9 cellular contexts compared by ENCODE assay signal in the genomic region with DNA sequence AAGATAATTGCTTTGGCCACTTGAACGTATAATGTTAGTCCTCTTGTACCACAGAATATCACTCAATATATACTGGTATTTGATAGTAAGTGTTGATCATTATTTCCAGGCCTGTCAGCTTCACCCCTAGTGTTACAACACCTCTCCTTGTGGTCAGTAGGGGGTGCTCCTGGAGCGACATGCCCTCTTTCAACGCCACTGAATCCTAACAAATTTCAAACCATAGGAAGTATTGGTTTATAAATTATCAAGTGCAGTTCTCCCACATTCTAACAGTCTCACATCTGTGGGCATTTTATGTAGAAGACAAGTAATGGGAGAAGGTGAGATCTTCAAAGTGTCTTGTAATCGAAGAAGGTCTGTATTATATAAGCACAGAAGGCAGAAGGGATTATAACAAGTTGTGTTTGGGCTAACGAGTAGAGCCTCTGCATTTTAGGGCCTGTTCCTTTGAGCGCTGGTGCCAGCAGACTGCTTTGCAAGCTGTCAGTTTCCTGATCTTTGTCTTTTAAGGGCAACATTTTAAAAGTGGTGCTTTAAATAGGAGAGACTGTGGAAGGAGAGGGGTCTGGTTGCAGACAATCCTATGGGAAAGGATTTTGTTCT. TPM values are rescaled to one million over a fixed set of nuclear protein-coding genes. Genes with fewer than 3 reads are reported as not detected.
A peak's percentile ranks its signal among the peaks of the same experiment; 100 is the strongest.
DNase-seq lines count a peak whose midpoint lies in the region; ATAC-seq, FAIRE-seq and TF ChIP-seq lines count a peak whose summit lies in the region.
"Had no signal": no experiment of that assay in that cellular context is flagged by ENCODE, and none has a peak within 500 bp of the region (broad histone marks: within the 10 kb centered on the region; RNA-seq: fewer than 3 reads in every experiment).

No MANE protein-coding gene starts in this region.

- H3K27me3 ChIP-seq in SU-DHL-6 (ENCODE audit: low read length) (no peaks in the 10 kb centered on the region), HepG2 (ENCODE audit: control insufficient read depth in 1 of 2, insufficient read depth in 2 of 2, low read length in 2 of 2) (no peaks in the 10 kb centered on the region), gastroesophageal sphincter (no peaks in the 10 kb centered on the region)

- in situ Hi-C loops in HepG2 (cut with HindIII; ENCODE audit: extremely low pct_ligation_motif_present, low pct_unique_long_range_greater_than_20kb) = no loop called here

- TF ChIP-seq CTCF in GM12864 (IDR thresholded peaks at IDR 0.05; ENCODE audit: low read depth, low read length, missing control alignments) = peak; percentile 51
- TF ChIP-seq CTCF in SU-DHL-6 (IDR thresholded peaks at IDR 0.05; ENCODE audit: insufficient read depth, low read length, poor library complexity, severe bottlenecking) = peak; percentile 34
- TF ChIP-seq CTCF in HepG2 (CRISPR knock-in tag; IDR thresholded peaks at IDR 0.05) = peak; percentile 55
- TF ChIP-seq CTCF in RWPE1 (conservative IDR thresholded peaks at IDR 0.05; ENCODE audit: low read depth) = no peak
- peak in 1 of 4 experiments; percentile 22 for TF ChIP-seq CTCF in gastroesophageal sphincter (IDR thresholded peaks at IDR 0.05)

- H3K36me3 ChIP-seq in SU-DHL-6 (ENCODE audit: low read length) (no peaks in the 10 kb centered on the region), HepG2 (replicated peaks in 1 of 2; ENCODE audit: control insufficient read depth in 1 of 2, insufficient read depth in 2 of 2, low read length in 2 of 2) (no peaks in the 10 kb centered on the region), gastroesophageal sphincter (no peaks in the 10 kb centered on the region)

- H3K9me2 ChIP-seq in SU-DHL-6 (replicated peaks; ENCODE audit: insufficient read depth, low read length) = no peaks in the 10 kb centered on the region

- H4K20me1 ChIP-seq in SU-DHL-6 (ENCODE audit: low read depth, low read length) = no peaks in the 10 kb centered on the region
- H4K20me1 ChIP-seq in HepG2 (ENCODE audit: insufficient read depth, low read length) = no peaks in the 10 kb centered on the region

- peak; percentile 34 for FAIRE-seq in HepG2 (lab: Jason Lieb, UNC)

- TF ChIP-seq POLR2A in HepG2 (IDR thresholded peaks at IDR 0.05; ENCODE audit: insufficient read depth in 1 of 2, low read depth in 2 of 2, low read length in 2 of 2) (no peak), gastroesophageal sphincter (IDR thresholded peaks at IDR 0.05) (no peak)

- CTCF ChIA-PET in HepG2 (lab: Yijun Ruan, JAX; ENCODE audit: low intra/inter-chr PET ratio, low total read pairs) = no interaction called here
- CTCF ChIA-PET in RWPE1 (lab: Yijun Ruan, JAX) = no interaction called here

- H3K27ac ChIP-seq in SU-DHL-6 (ENCODE audit: low read depth, low read length) = no peak overlapping the region
- no peak overlapping the region for H3K27ac ChIP-seq in HepG2 (ENCODE audit: extremely low read length, insufficient read depth, low read length)
- H3K27ac ChIP-seq in RWPE1 = no peak overlapping the region
- H3K27ac ChIP-seq in gastroesophageal sphincter = no peak overlapping the region

- 35% methylated on average over 6 of the region's 6 CpGs for WGBS in HepG2 (ENCODE audit: low lambda C conversion rate)
- WGBS in gastroesophageal sphincter (ENCODE audit: low coverage in 1 of 2), 2 donors = 25 to 41% methylated on average over 6 of the region's 6 CpGs

- H3F3A ChIP-seq in SU-DHL-6 (ENCODE audit: insufficient read depth) = no peaks in the 10 kb centered on the region

- no peaks in the 10 kb centered on the region for H3K79me2 ChIP-seq in SU-DHL-6 (ENCODE audit: insufficient read depth, low read length)
- no peaks in the 10 kb centered on the region for H3K79me2 ChIP-seq in HepG2 (ENCODE audit: insufficient read depth, low read length)

- TF ChIP-seq RAD21 in HepG2 (CRISPR knock-in tag; IDR thresholded peaks at IDR 0.05) = no peak

- H3K4me1 ChIP-seq in HepG2 (ENCODE audit: insufficient read depth, low read length) = 0 out of 2 replicates have a peak, but pooled peaks cover 8% of the 10 kb centered on the region
- H3K4me1 ChIP-seq in gastroesophageal sphincter = no peaks in the 10 kb centered on the region

- BruUV-seq in HepG2 (replicated peaks; lab: Mats Ljungman, UMichigan) = no TSS peak

- no peak overlapping the region for H2AFZ ChIP-seq in SU-DHL-6 (ENCODE audit: low read depth, low read length, severe bottlenecking)
- H2AFZ ChIP-seq in HepG2 (ENCODE audit: low read length) = no peak overlapping the region

- no peaks in the 10 kb centered on the region for H3K9me3 ChIP-seq in SU-DHL-6 (ENCODE audit: insufficient read depth, low read length)
- peaks cover under 1% of the 10 kb centered on the region; the same call in 1 of the 2 replicates for H3K9me3 ChIP-seq in HepG2 (ENCODE audit: low read length)
- H3K9me3 ChIP-seq in gastroesophageal sphincter = peaks cover 0 to 2% (median 0%) of the 10 kb centered on the region in 3 donors

- intact Hi-C loops in HepG2 (cut with micrococcal nuclease; ENCODE audit: unreplicated experiment) = no loop called here

- peak; percentile 55 for ATAC-seq in HG02798 (IDR thresholded peaks at IDR 0.05; ENCODE audit: poor library complexity, unreplicated experiment)
- peak; percentile 86 for ATAC-seq in HepG2
- no peak for ATAC-seq in GM18907 (IDR thresholded peaks at IDR 0.05; ENCODE audit: unreplicated experiment)
- no peak for ATAC-seq in gastroesophageal sphincter

- TF ChIP-seq EP300 in HepG2 (IDR thresholded peaks at IDR 0.05; ENCODE audit: low read depth in 2 of 2, low read length in 2 of 2) (no peak), HepG2 (CRISPR knock-in tag; IDR thresholded peaks at IDR 0.05; ENCODE audit: borderline replicate concordance) (no peak), gastroesophageal sphincter (IDR thresholded peaks at IDR 0.05) (no peak)

- DNase-seq in GM12864 (ENCODE audit: low read depth) (no peak), HepG2 (ENCODE audit: low spot score) (peak; percentile 3), RWPE1 (ENCODE audit: low spot score) (no peak)
- no peak for DNase-seq in stimulated activated CD4-positive, alpha-beta T cell treated with anti-CD3 and anti-CD28 coated beads, Interleukin-4, amount 100 ng/mL, for 1 hour
- DNase-seq: islet precursor cell had no signal

- H3K9ac ChIP-seq in SU-DHL-6 (ENCODE audit: low read length) (no peak overlapping the region), HepG2 (ENCODE audit: insufficient read depth, low read depth, low read length) (no peak overlapping the region)

- H3K4me3 ChIP-seq in GM12864 (ENCODE audit: low read depth, low read length) (no peak overlapping the region), SU-DHL-6 (ENCODE audit: insufficient read depth, low read length, poor library complexity, severe bottlenecking) (no peak overlapping the region), HepG2 (replicated peaks in 1 of 3; ENCODE audit: insufficient read depth in 1 of 3, low read depth in 2 of 3, low read length in 3 of 3) (no peak overlapping the region), gastroesophageal sphincter (no peak overlapping the region)

- no peak overlapping the region for H3K4me2 ChIP-seq in SU-DHL-6 (ENCODE audit: low read depth, low read length, poor library complexity, severe bottlenecking)
- H3K4me2 ChIP-seq in HepG2 (ENCODE audit: low read depth, low read length) = 0 out of 2 replicates have a peak overlapping the region, but pooled peaks have one; percentile 6

- POLR2A ChIA-PET in HepG2 (lab: Yijun Ruan, JAX) = no interaction called here
- POLR2A ChIA-PET in RWPE1 (lab: Yijun Ruan, JAX; ENCODE audit: low non-redundant PET) = no interaction called here

TF ChIP-seq in HepG2, 621 proteins besides CTCF, POLR2A, EP300 and RAD21 (continues in another document):
- TF ChIP-seq CEBPG (CRISPR knock-in tag; IDR thresholded peaks at IDR 0.05) = peak; percentile 35; the same call in 1 of the 2 replicates

RNA-seq across cellular contexts. Expression of a gene that starts 57.1 kb away (rescaled TPM):
- 7.9 and 10.0 TPM in 2 replicates for total RNA-seq in HepG2 (2016; rRNA removed; fragmentation: Illumina TruSeq; extraction: Trizol)
- 7.5 and 7.8 TPM in 2 replicates for total RNA-seq in HepG2 (2016; cell fraction: cytosol; rRNA removed; fragmentation: Illumina TruSeq; extraction: Trizol; ENCODE audit: low read depth)
- total RNA-seq in HepG2 (2016; cell fraction: insoluble cytoplasmic fraction; rRNA removed; fragmentation: Illumina TruSeq; extraction: Trizol) = 6.8 and 9.9 TPM in 2 replicates
- 4.7 and 6.3 TPM in 2 replicates for total RNA-seq in HepG2 (2016; cell fraction: membrane; rRNA removed; fragmentation: Illumina TruSeq; extraction: Trizol)
- 18.6 and 20.8 TPM in 2 replicates for total RNA-seq in HepG2 (2016; cell fraction: nucleus; rRNA removed; fragmentation: Illumina TruSeq; extraction: Trizol)
- 0.50 and 0.76 TPM in 2 replicates for polyA plus RNA-seq in HepG2 (2011; rRNA removed)
- 0.12 and 0.32 TPM in 2 replicates for polyA plus RNA-seq in HepG2 (2011; cell fraction: cytosol; rRNA removed)
- polyA plus RNA-seq in HepG2 (2011; cell fraction: nucleus; rRNA removed) = 1.1 and 1.6 TPM in 2 replicates
- polyA plus RNA-seq in HepG2 (2012) = 1.1 and 1.4 TPM in 2 replicates
- polyA plus RNA-seq in HepG2 (2016; cell fraction: cytosol; fragmentation: Illumina TruSeq; extraction: Trizol; ENCODE audit: low read depth) = 0.15 and 0.70 TPM in 2 replicates
- 6.7 and 7.9 TPM in 2 replicates for polyA plus RNA-seq in HepG2 (2016; cell fraction: insoluble cytoplasmic fraction; fragmentation: Illumina TruSeq; extraction: Trizol; ENCODE audit: low read depth)
- polyA plus RNA-seq in HepG2 (2016; cell fraction: membrane; fragmentation: Illumina TruSeq; extraction: Trizol; ENCODE audit: low read depth) = 1.1 and 1.2 TPM in 2 replicates
- polyA plus RNA-seq in HepG2 (2016; cell fraction: nucleus; fragmentation: Illumina TruSeq; extraction: Trizol; ENCODE audit: insufficient read depth, low read depth) = 13.9 and 14.9 TPM in 2 replicates
- 0.04 and 0.70 TPM in 2 replicates for polyA minus RNA-seq in HepG2 (2011; rRNA and poly(A)+ RNA removed; ENCODE audit: low replicate concordance)
- 0.59 and 1.1 TPM in 2 replicates for polyA minus RNA-seq in HepG2 (2011; cell fraction: cytosol; rRNA and poly(A)+ RNA removed)
- polyA minus RNA-seq in HepG2 (2011; cell fraction: nucleus; rRNA and poly(A)+ RNA removed) = 8.1 and 10.4 TPM in 2 replicates
- 10 to 100 TPM in 2 of 4 donors, 1 to 10 TPM in 2; 5.2 to 19.0 (median 9.5) TPM for total RNA-seq in gastroesophageal sphincter

Comparison
In these comparisons a context has a peak if more than half of its experiments do, and no peak if none do; other contexts are left out.
1. ATAC-seq: peak in HG02798 (single experiment) and HepG2 (single experiment); none in GM18907 (single experiment) and gastroesophageal sphincter (single experiment).